ENCODE assay signal across 21 cellular contexts in the genomic region with DNA sequence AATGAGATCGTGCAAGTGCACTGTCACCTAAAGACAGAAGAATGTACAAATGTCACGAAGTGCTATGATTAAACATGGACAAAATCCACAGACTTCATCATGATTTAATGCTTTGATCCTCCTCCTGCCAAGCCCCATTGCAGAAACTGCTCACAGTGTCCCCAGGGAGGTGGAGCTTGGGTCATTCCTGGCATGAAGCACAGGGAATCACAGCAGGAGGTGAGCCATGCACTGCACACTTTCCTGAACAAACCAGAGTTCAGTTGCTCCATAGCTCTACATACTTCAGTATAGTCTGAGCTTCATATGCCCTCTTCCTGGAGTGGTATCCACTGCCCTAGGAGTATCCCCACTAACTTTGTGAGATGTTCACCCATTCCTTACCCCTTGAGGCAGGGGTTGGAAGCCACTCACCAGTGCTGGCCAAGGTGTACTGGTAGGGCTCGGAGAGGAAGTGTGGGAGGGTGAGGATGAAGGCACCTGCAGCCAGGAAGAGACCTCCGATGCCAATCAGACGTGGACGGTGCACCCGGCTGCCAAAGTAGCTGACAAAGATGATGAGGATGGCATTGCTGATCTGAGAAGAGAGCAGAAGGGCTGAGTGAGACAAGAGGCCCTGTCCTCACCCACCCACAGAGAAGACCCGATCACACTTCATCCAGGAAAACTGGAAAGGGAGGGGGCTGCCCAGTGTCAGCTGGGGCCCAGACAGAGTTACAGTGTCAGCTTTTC. TPM values are rescaled to one million over a fixed set of nuclear protein-coding genes. Genes with fewer than 3 reads are reported as not detected.
A peak's percentile ranks its signal among the peaks of the same experiment; 100 is the strongest.
DNase-seq lines count a peak whose midpoint lies in the region; ATAC-seq and TF ChIP-seq lines count a peak whose summit lies in the region.
"Had no signal": no experiment of that assay in that cellular context is flagged by ENCODE, and none has a peak within 500 bp of the region (broad histone marks: within the 10 kb centered on the region; RNA-seq: fewer than 3 reads in every experiment).

No MANE protein-coding gene starts in this region.

- H3K4me3 Mint-ChIP-seq in MCF 10A (ENCODE audit: unreplicated experiment) = no peak overlapping the region
- H3K4me3 Mint-ChIP-seq: CD14-positive monocyte had no signal

- no peak overlapping the region for H3K27ac ChIP-seq in mammary epithelial cell (ENCODE audit: insufficient read depth, low read depth, low read length)
- H3K27ac ChIP-seq: 22Rv1, SK-N-MC had no signal

- H3K36me3 ChIP-seq in mammary epithelial cell (ENCODE audit: insufficient read depth, low read length) = no peaks in the 10 kb centered on the region
- no peaks in the 10 kb centered on the region for H3K36me3 ChIP-seq in MG63

- WGBS in mammary epithelial cell (ENCODE audit: low coverage, missing lambda C conversion rate) = 89% methylated on average over 7 of the region's 8 CpGs

- no peaks in the 10 kb centered on the region for H3K4me1 ChIP-seq in mammary epithelial cell (ENCODE audit: insufficient read depth, low read length)

- no peak for ATAC-seq in GM19455 (IDR thresholded peaks at IDR 0.05; ENCODE audit: unreplicated experiment)

- H3K4me3 ChIP-seq in mammary epithelial cell (replicated peaks in 1 of 3; ENCODE audit: insufficient read depth in 1 of 3, low read depth in 2 of 3, low read length in 3 of 3) = no peak overlapping the region
- no peak overlapping the region for H3K4me3 ChIP-seq in MG63
- no peak overlapping the region for H3K4me3 ChIP-seq in fibroblast of mammary gland (ENCODE audit: control insufficient read depth, low read depth, low read length)
- H3K4me3 ChIP-seq: SK-N-MC had no signal

- no peaks in the 10 kb centered on the region for H3K79me2 ChIP-seq in mammary epithelial cell (ENCODE audit: insufficient read depth, low read length)

- POLR2A ChIA-PET in MCF 10A (lab: Yijun Ruan, JAX) = no interaction called here

- H3K27me3 ChIP-seq in mammary epithelial cell (ENCODE audit: insufficient read depth, low read length) = no peaks in the 10 kb centered on the region
- H3K27me3 ChIP-seq in MG63 = no peaks in the 10 kb centered on the region

- dilution Hi-C loops in mammary epithelial cell (cut with HindIII; ENCODE audit: low sequenced_read_pairs) = no loop called here

- peaks cover 4% of the 10 kb centered on the region for H3K4me1 Mint-ChIP-seq in MCF 10A (ENCODE audit: insufficient read depth, unreplicated experiment)
- H3K4me1 Mint-ChIP-seq: CD14-positive monocyte had no signal

- no peaks in the 10 kb centered on the region for H3K36me3 Mint-ChIP-seq in MCF 10A (ENCODE audit: insufficient read depth, unreplicated experiment)
- H3K36me3 Mint-ChIP-seq: CD14-positive monocyte had no signal

- TF ChIP-seq CTCF in MCF 10A (IDR thresholded peaks at IDR 0.05; ENCODE audit: unreplicated experiment) (no peak), mammary epithelial cell (conservative IDR thresholded peaks at IDR 0.05 in 1 of 2, IDR thresholded peaks at IDR 0.05 in 1 of 2; ENCODE audit: extremely low read depth in 1 of 2, insufficient read depth in 1 of 2, low read depth in 1 of 2, low read length in 2 of 2) (no peak), fibroblast of mammary gland (conservative IDR thresholded peaks at IDR 0.05; ENCODE audit: control insufficient read depth, insufficient read depth, low read depth, low read length) (no peak)

- BruUV-seq in MCF 10A (replicated peaks; lab: Mats Ljungman, UMichigan) (no TSS peak), mammary epithelial cell (replicated peaks; lab: Mats Ljungman, UMichigan) (no TSS peak)

- H3K9me3 Mint-ChIP-seq in MCF 10A (ENCODE audit: unreplicated experiment) = peaks cover 10% of the 10 kb centered on the region

- in situ Hi-C loops in mammary epithelial cell (cut with MboI; ENCODE audit: low sequenced_read_pairs in 2 of 2) = no loop called here

- intact Hi-C loops in MCF 10A (cut with micrococcal nuclease) (no loop called here), mammary epithelial cell (cut with micrococcal nuclease) (no loop called here)

- no peak overlapping the region for H2AFZ ChIP-seq in mammary epithelial cell (ENCODE audit: low read depth, low read length)

- H3K27me3 Mint-ChIP-seq in MCF 10A (ENCODE audit: insufficient read depth, unreplicated experiment) = no peaks in the 10 kb centered on the region

- no peak overlapping the region for H3K27ac Mint-ChIP-seq in MCF 10A (ENCODE audit: low read depth, unreplicated experiment)
- H3K27ac Mint-ChIP-seq: CD14-positive monocyte had no signal

- no peak overlapping the region for H3K9ac ChIP-seq in mammary epithelial cell (ENCODE audit: insufficient read depth, low read length)

- H4K20me1 ChIP-seq in mammary epithelial cell (ENCODE audit: insufficient read depth, low read length) = no peaks in the 10 kb centered on the region

- CTCF ChIA-PET in MCF 10A (lab: Yijun Ruan, JAX) (interaction anchor here (0.6 to 1.4 kb wide), 3 partner anchors 12 to 734 kb away, joined by 3 to 6 read pairs (median 3); no protein-coding TSS in a partner anchor), mammary epithelial cell (lab: Charles Lee; ENCODE audit: low non-redundant PET) (no interaction called here)

- no peak overlapping the region for H3K4me2 ChIP-seq in mammary epithelial cell (ENCODE audit: insufficient read depth, low read depth, low read length)

- DNase-seq in MCF 10A (ENCODE audit: unreplicated experiment) = peak; percentile 63
- DNase-seq in mammary epithelial cell = no peak
- DNase-seq in MG63 = peak; percentile 61
- DNase-seq in fibroblast of mammary gland (ENCODE audit: low read depth) = peak; percentile 82
- no peak for DNase-seq in ecto neural progenitor cell (ENCODE audit: low spot score)
- DNase-seq in occipital lobe (lab: John Stamatoyannopoulos, UW) = no peak
- no peak for DNase-seq in NCI-H2196 treated with DMSO at 0.1 percent for 48 hours (lab: John Stamatoyannopoulos, UW; ENCODE audit: unreplicated experiment)
- DNase-seq: COR-L47, DMS53, Kasumi-1, NCI-H1048, NCI-H1694, NCI-H2107, NCI-H345, NCI-H526 treated with DMSO at 0.1 percent for 48 hours, T-helper 1 cell had no signal

- H3K9me3 ChIP-seq in mammary epithelial cell (replicated peaks; ENCODE audit: insufficient read depth, low read length) = no peaks in the 10 kb centered on the region
- peaks cover 4% of the 10 kb centered on the region for H3K9me3 ChIP-seq in MG63

RNA-seq across cellular contexts. Expression of gene SLCO2A1, which starts 56.3 kb away (rescaled TPM):
- 0.59 and 1.0 TPM in 2 replicates for total RNA-seq in MCF 10A (2022)
- 1 to 10 TPM in 1 of 2 donors, under 1 TPM in 1; 0.38 to 2.2 TPM for total RNA-seq in mammary epithelial cell
- polyA plus RNA-seq in mammary epithelial cell = 0.83 TPM
- polyA minus RNA-seq in mammary epithelial cell = 0.52 TPM
- total RNA-seq in MG63 (2014; rRNA removed; shearing (Covaris generic); ENCODE audit: low replicate concordance) = 0.02 and 0.72 TPM in 2 replicates
- total RNA-seq in occipital lobe = 0.78 TPM
- total RNA-seq: G401 had no signal

Comparison
In these comparisons a context has a peak if more than half of its experiments do, and no peak if none do; other contexts are left out.
1. DNase-seq: peak in MCF 10A (single experiment), MG63 (single experiment) and fibroblast of mammary gland (single experiment); none in mammary epithelial cell (single experiment), ecto neural progenitor cell (single experiment), occipital lobe (single experiment) and NCI-H2196 treated with DMSO at 0.1 percent for 48 hours (single experiment).